In genomic region chr6:126534418-126534817, GRCh38 we compare ENCODE assay signal across 27 cellular contexts.
"Had no signal": no experiment of that assay in that cellular context is flagged by ENCODE, and none has a peak within 500 bp of the region (broad histone marks: within the 10 kb centered on the region; RNA-seq: fewer than 3 reads in every experiment).

No MANE protein-coding gene starts in this region.

- H3K4me3 ChIP-seq: left lung, lower lobe of right lung, ovary, right atrium auricular region, right lobe of liver, stomach, testis, thyroid gland, uterus had no signal

- H3K36me3 ChIP-seq: left lung, lower lobe of right lung, neutrophil, ovary, right atrium auricular region, right lobe of liver, stomach, thyroid gland, uterus had no signal

- H3K27ac Mint-ChIP-seq: naive B cell; natural killer cell; progenitor cell of endocrine pancreas; stimulated activated naive B cell treated with anti-CD40 and anti-IgM and Interleukin-4, amounts not matched to agents 10 μg/mL and 1 μg/mL and 100 μg/mL, for 72 hours had no signal

- DNase-seq: hippocampal formation; kidney glomerular epithelial cell; left cardiac atrium; left lung; lower lobe of right lung; mammary epithelial cell; mesenchymal stem cell; naive B cell; natural killer cell; occipital lobe; ovary; right lobe of liver; stimulated activated CD4-positive, alpha-beta T cell treated with anti-CD3 and anti-CD28 coated beads, Interleukin-12 subunit alpha, Interleukin-12 subunit beta, amount 100 ng/mL, for 4 hours; stimulated activated CD4-positive, alpha-beta T cell treated with anti-CD3 and anti-CD28 coated beads, Interleukin-15, amount 100 ng/mL, for 24 hours; stimulated activated CD4-positive, alpha-beta T cell treated with anti-CD3 and anti-CD28 coated beads, Interleukin-2, amount 100 ng/mL, for 24 hours; stimulated activated CD4-positive, alpha-beta T cell treated with anti-CD3 and anti-CD28 coated beads, Interleukin-4, amount 100 ng/mL, for 1 hour; stimulated activated naive B cell treated with anti-CD40 and anti-IgM and Interleukin-4, amounts not matched to agents 10 μg/mL and 1 μg/mL and 100 μg/mL, for 72 hours; stimulated activated naive CD8-positive, alpha-beta T cell treated with anti-CD3 and anti-CD28 coated beads, Interleukin-15, Interleukin-2, amounts not matched to agents 100 U/mL and 50 U/mL, for 24 hours; stomach; testis; thyroid gland; trophoblast cell; uterus had no signal

- H3K27me3 ChIP-seq: left lung, ovary, right atrium auricular region, right lobe of liver, stomach, testis, thyroid gland, uterus had no signal

- H3K36me3 Mint-ChIP-seq: naive B cell; natural killer cell; stimulated activated naive B cell treated with anti-CD40 and anti-IgM and Interleukin-4, amounts not matched to agents 10 μg/mL and 1 μg/mL and 100 μg/mL, for 72 hours had no signal

- H3K4me1 ChIP-seq: left lung, lower lobe of right lung, right atrium auricular region, testis, thyroid gland, uterus had no signal

- H3K27me3 Mint-ChIP-seq: naive B cell; progenitor cell of endocrine pancreas; stimulated activated naive B cell treated with anti-CD40 and anti-IgM and Interleukin-4, amounts not matched to agents 10 μg/mL and 1 μg/mL and 100 μg/mL, for 72 hours had no signal

- H3K9me3 Mint-ChIP-seq: neural crest cell; stimulated activated naive B cell treated with anti-CD40 and anti-IgM and Interleukin-4, amounts not matched to agents 10 μg/mL and 1 μg/mL and 100 μg/mL, for 72 hours had no signal

- H3K4me1 Mint-ChIP-seq: naive B cell; natural killer cell; stimulated activated naive B cell treated with anti-CD40 and anti-IgM and Interleukin-4, amounts not matched to agents 10 μg/mL and 1 μg/mL and 100 μg/mL, for 72 hours had no signal

- H3K27ac ChIP-seq: left lung, lower lobe of right lung, neutrophil, ovary, right atrium auricular region, right lobe of liver, stomach, testis, thyroid gland, uterus had no signal

- H3K9me3 ChIP-seq: left lung, lower lobe of right lung, neutrophil, ovary, right atrium auricular region, right lobe of liver, stomach, testis, thyroid gland, uterus had no signal

- H3K4me3 Mint-ChIP-seq: naive B cell; natural killer cell; neural crest cell; stimulated activated naive B cell treated with anti-CD40 and anti-IgM and Interleukin-4, amounts not matched to agents 10 μg/mL and 1 μg/mL and 100 μg/mL, for 72 hours had no signal

- ATAC-seq: left lung; lower lobe of right lung; natural killer cell; right lobe of liver; stimulated activated naive B cell treated with anti-CD40 and anti-IgM and Interleukin-4, amounts not matched to agents 10 μg/mL and 1 μg/mL and 100 μg/mL, for 72 hours; stimulated activated naive CD8-positive, alpha-beta T cell treated with anti-CD3 and anti-CD28 coated beads, Interleukin-15, Interleukin-2, amounts not matched to agents 100 U/mL and 50 U/mL, for 24 hours had no signal
